1 cellular context compared by ENCODE assay signal in the genomic region with DNA sequence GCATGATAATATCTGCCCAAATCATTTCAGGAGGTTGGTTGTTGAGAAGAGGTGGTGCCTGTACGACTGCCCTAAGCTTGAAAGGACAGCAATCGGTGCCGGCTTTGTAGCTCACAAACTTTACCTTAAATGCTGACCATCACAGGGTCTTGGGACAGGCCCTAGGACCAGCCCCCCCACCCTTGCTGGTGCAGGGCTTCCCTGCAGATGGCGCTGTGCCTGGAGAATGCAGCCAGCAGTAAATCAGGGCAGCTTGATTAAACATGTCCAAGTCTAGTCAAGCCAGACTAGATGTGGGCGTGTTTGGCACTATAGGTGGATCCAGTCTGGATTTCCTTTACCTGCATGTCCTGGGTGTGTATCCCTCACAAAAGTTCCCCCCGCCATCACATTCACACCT.
TF ChIP-seq lines count a peak whose summit lies in the region.

No MANE protein-coding gene starts in this region.

TF ChIP-seq in H1, 55 proteins besides CTCF, POLR2A, EP300 and RAD21:
- TF ChIP-seq, protein P1, sequence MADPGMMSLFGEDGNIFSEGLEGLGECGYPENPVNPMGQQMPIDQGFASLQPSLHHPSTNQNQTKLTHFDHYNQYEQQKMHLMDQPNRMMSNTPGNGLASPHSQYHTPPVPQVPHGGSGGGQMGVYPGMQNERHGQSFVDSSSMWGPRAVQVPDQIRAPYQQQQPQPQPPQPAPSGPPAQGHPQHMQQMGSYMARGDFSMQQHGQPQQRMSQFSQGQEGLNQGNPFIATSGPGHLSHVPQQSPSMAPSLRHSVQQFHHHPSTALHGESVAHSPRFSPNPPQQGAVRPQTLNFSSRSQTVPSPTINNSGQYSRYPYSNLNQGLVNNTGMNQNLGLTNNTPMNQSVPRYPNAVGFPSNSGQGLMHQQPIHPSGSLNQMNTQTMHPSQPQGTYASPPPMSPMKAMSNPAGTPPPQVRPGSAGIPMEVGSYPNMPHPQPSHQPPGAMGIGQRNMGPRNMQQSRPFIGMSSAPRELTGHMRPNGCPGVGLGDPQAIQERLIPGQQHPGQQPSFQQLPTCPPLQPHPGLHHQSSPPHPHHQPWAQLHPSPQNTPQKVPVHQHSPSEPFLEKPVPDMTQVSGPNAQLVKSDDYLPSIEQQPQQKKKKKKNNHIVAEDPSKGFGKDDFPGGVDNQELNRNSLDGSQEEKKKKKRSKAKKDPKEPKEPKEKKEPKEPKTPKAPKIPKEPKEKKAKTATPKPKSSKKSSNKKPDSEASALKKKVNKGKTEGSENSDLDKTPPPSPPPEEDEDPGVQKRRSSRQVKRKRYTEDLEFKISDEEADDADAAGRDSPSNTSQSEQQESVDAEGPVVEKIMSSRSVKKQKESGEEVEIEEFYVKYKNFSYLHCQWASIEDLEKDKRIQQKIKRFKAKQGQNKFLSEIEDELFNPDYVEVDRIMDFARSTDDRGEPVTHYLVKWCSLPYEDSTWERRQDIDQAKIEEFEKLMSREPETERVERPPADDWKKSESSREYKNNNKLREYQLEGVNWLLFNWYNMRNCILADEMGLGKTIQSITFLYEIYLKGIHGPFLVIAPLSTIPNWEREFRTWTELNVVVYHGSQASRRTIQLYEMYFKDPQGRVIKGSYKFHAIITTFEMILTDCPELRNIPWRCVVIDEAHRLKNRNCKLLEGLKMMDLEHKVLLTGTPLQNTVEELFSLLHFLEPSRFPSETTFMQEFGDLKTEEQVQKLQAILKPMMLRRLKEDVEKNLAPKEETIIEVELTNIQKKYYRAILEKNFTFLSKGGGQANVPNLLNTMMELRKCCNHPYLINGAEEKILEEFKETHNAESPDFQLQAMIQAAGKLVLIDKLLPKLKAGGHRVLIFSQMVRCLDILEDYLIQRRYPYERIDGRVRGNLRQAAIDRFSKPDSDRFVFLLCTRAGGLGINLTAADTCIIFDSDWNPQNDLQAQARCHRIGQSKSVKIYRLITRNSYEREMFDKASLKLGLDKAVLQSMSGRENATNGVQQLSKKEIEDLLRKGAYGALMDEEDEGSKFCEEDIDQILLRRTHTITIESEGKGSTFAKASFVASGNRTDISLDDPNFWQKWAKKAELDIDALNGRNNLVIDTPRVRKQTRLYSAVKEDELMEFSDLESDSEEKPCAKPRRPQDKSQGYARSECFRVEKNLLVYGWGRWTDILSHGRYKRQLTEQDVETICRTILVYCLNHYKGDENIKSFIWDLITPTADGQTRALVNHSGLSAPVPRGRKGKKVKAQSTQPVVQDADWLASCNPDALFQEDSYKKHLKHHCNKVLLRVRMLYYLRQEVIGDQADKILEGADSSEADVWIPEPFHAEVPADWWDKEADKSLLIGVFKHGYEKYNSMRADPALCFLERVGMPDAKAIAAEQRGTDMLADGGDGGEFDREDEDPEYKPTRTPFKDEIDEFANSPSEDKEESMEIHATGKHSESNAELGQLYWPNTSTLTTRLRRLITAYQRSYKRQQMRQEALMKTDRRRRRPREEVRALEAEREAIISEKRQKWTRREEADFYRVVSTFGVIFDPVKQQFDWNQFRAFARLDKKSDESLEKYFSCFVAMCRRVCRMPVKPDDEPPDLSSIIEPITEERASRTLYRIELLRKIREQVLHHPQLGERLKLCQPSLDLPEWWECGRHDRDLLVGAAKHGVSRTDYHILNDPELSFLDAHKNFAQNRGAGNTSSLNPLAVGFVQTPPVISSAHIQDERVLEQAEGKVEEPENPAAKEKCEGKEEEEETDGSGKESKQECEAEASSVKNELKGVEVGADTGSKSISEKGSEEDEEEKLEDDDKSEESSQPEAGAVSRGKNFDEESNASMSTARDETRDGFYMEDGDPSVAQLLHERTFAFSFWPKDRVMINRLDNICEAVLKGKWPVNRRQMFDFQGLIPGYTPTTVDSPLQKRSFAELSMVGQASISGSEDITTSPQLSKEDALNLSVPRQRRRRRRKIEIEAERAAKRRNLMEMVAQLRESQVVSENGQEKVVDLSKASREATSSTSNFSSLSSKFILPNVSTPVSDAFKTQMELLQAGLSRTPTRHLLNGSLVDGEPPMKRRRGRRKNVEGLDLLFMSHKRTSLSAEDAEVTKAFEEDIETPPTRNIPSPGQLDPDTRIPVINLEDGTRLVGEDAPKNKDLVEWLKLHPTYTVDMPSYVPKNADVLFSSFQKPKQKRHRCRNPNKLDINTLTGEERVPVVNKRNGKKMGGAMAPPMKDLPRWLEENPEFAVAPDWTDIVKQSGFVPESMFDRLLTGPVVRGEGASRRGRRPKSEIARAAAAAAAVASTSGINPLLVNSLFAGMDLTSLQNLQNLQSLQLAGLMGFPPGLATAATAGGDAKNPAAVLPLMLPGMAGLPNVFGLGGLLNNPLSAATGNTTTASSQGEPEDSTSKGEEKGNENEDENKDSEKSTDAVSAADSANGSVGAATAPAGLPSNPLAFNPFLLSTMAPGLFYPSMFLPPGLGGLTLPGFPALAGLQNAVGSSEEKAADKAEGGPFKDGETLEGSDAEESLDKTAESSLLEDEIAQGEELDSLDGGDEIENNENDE (IDR thresholded peaks at IDR 0.05; ENCODE audit: insufficient replicate concordance, low read length) = no peak
- TF ChIP-seq TEAD4 (IDR thresholded peaks at IDR 0.05; ENCODE audit: low read depth, low read length) = peak; percentile 87
